Comparison of ENCODE assay signal across 21 cellular contexts in genomic region chr20:53658973-53659372, GRCh38.
DNase-seq lines count a peak whose midpoint lies in the region; ATAC-seq and TF ChIP-seq lines count a peak whose summit lies in the region.
"Had no signal": no experiment of that assay in that cellular context is flagged by ENCODE, and none has a peak within 500 bp of the region (broad histone marks: within the 10 kb centered on the region; RNA-seq: fewer than 3 reads in every experiment).

No MANE protein-coding gene starts in this region.

- no peak overlapping the region for H3K9ac ChIP-seq in KMS-11
- H3K9ac ChIP-seq: parathyroid adenoma had no signal

- no peak for TF ChIP-seq CTCF in KMS-11 (conservative IDR thresholded peaks at IDR 0.05; ENCODE audit: low read depth, low read length)

- H3K27me3 ChIP-seq in KMS-11 (ENCODE audit: insufficient read depth, low read depth) = no peaks in the 10 kb centered on the region
- H3K27me3 ChIP-seq: colonic mucosa, stomach had no signal

- H3K9me3 Mint-ChIP-seq in activated naive CD8-positive, alpha-beta T cell treated with anti-CD3 and anti-CD28 coated beads, Interleukin-2, amount 10 ng/mL, durations not matched to agents 7 days and 5 days = no peaks in the 10 kb centered on the region
- H3K9me3 Mint-ChIP-seq in naive thymus-derived CD8-positive, alpha-beta T cell = no peaks in the 10 kb centered on the region
- H3K9me3 Mint-ChIP-seq: activated naive CD4-positive, alpha-beta T cell treated with anti-CD3 and anti-CD28 coated beads, Interleukin-2, amount 50 U/mL, for 24 hours; natural killer cell had no signal

- H3K4me1 ChIP-seq in KMS-11 (ENCODE audit: low read depth, poor library complexity, severe bottlenecking) = peaks cover 94% of the 10 kb centered on the region
- H3K4me1 ChIP-seq: colonic mucosa had no signal

- H3K4me1 Mint-ChIP-seq in activated naive CD8-positive, alpha-beta T cell treated with anti-CD3 and anti-CD28 coated beads, Interleukin-2, amount 10 ng/mL, durations not matched to agents 7 days and 5 days = peaks cover 56% of the 10 kb centered on the region
- H3K4me1 Mint-ChIP-seq in naive thymus-derived CD8-positive, alpha-beta T cell = peaks cover 16 to 73% (median 66%) of the 10 kb centered on the region in 4 donors

- no peak for ATAC-seq in activated naive CD8-positive, alpha-beta T cell treated with anti-CD3 and anti-CD28 coated beads, Interleukin-2, amount 10 ng/mL, durations not matched to agents 7 days and 5 days (ENCODE audit: low read depth)
- no peak for ATAC-seq in naive thymus-derived CD8-positive, alpha-beta T cell
- ATAC-seq in GM18870 (IDR thresholded peaks at IDR 0.05; ENCODE audit: unreplicated experiment) (no peak), HG03175 (IDR thresholded peaks at IDR 0.05; ENCODE audit: unreplicated experiment) (no peak)
- ATAC-seq: natural killer cell had no signal

- H2AFZ ChIP-seq in KMS-11 (ENCODE audit: low read depth) = no peak overlapping the region

- no peak overlapping the region for H3K4me3 ChIP-seq in KMS-11 (IDR thresholded peaks at IDR 0.05; ENCODE audit: insufficient read depth, low read depth, low read length)
- H3K4me3 ChIP-seq: colonic mucosa, stomach had no signal

- no peak overlapping the region for H3K4me3 Mint-ChIP-seq in activated naive CD8-positive, alpha-beta T cell treated with anti-CD3 and anti-CD28 coated beads, Interleukin-2, amount 10 ng/mL, durations not matched to agents 7 days and 5 days
- peak overlapping the region in 4 of 10 donors; percentile 37 to 54 (median 46) for H3K4me3 Mint-ChIP-seq in naive thymus-derived CD8-positive, alpha-beta T cell

- peak overlapping the region; percentile 99; the same call in 1 of the 2 replicates for H3K4me2 ChIP-seq in KMS-11

- peak; percentile 8 for DNase-seq in NCI-H2227 (lab: John Stamatoyannopoulos, UW; ENCODE audit: unreplicated experiment)
- DNase-seq in NCI-H2227 treated with DMSO at 0.1 percent for 48 hours (lab: John Stamatoyannopoulos, UW) = no peak
- no peak for DNase-seq in activated naive CD8-positive, alpha-beta T cell treated with anti-CD3 and anti-CD28 coated beads, Interleukin-2, amount 10 ng/mL, durations not matched to agents 7 days and 5 days
- DNase-seq in naive thymus-derived CD8-positive, alpha-beta T cell = no peak
- no peak for DNase-seq in SIG-M5 (lab: John Stamatoyannopoulos, UW)
- DNase-seq: activated CD4-positive, alpha-beta T cell treated with anti-CD3 and anti-CD28 coated beads, Interleukin-2, amount 50 U/mL, for 4 hours; colonic mucosa; hippocampal formation; islet precursor cell; mesenchymal stem cell; MV-4-11; natural killer cell; NCI-H187; NCI-H510A; stomach had no signal

- H3K27me3 Mint-ChIP-seq in activated naive CD8-positive, alpha-beta T cell treated with anti-CD3 and anti-CD28 coated beads, Interleukin-2, amount 10 ng/mL, durations not matched to agents 7 days and 5 days = no peaks in the 10 kb centered on the region
- H3K27me3 Mint-ChIP-seq in naive thymus-derived CD8-positive, alpha-beta T cell = no peaks in the 10 kb centered on the region
- H3K27me3 Mint-ChIP-seq: activated naive CD4-positive, alpha-beta T cell treated with anti-CD3 and anti-CD28 coated beads, Interleukin-2, amount 50 U/mL, for 24 hours had no signal

- POLR2A ChIA-PET in activated naive CD8-positive, alpha-beta T cell treated with anti-CD3 and anti-CD28 coated beads, Interleukin-2, amount 10 ng/mL, durations not matched to agents 7 days and 5 days (lab: Charles Lee) = interaction anchor here (1.3 to 1.6 kb wide), 4 partner anchors 27 to 65 kb away, joined by 6 to 10 read pairs (median 8); partner anchors contain the start of gene ZNF217
- POLR2A ChIA-PET in naive thymus-derived CD8-positive, alpha-beta T cell (lab: Charles Lee) = interaction anchor here (0.6 to 5.6 kb wide), 7 partner anchors 13 to 257 kb away, joined by 3 to 31 read pairs (median 4); partner anchors contain the start of gene ZNF217

- 0 out of 2 replicates have a peak overlapping the region, but pooled peaks have one; percentile 91 for H3K27ac ChIP-seq in KMS-11
- H3K27ac ChIP-seq: colonic mucosa, parathyroid adenoma, RWPE1 had no signal

- peaks cover 3% of the 10 kb centered on the region for H3K36me3 Mint-ChIP-seq in activated naive CD8-positive, alpha-beta T cell treated with anti-CD3 and anti-CD28 coated beads, Interleukin-2, amount 10 ng/mL, durations not matched to agents 7 days and 5 days
- H3K36me3 Mint-ChIP-seq in naive thymus-derived CD8-positive, alpha-beta T cell = no peaks in the 10 kb centered on the region
- H3K36me3 Mint-ChIP-seq: activated naive CD4-positive, alpha-beta T cell treated with anti-CD3 and anti-CD28 coated beads, Interleukin-2, amount 50 U/mL, for 24 hours; natural killer cell had no signal

- H3K79me2 ChIP-seq in KMS-11 (ENCODE audit: insufficient read depth, low read depth) = peaks cover 35% of the 10 kb centered on the region
- H3K79me2 ChIP-seq: parathyroid adenoma had no signal

- no peaks in the 10 kb centered on the region for H4K20me1 ChIP-seq in KMS-11 (ENCODE audit: insufficient read depth)

- H3K27ac Mint-ChIP-seq in activated naive CD8-positive, alpha-beta T cell treated with anti-CD3 and anti-CD28 coated beads, Interleukin-2, amount 10 ng/mL, durations not matched to agents 7 days and 5 days = peak overlapping the region; percentile 44
- H3K27ac Mint-ChIP-seq in naive thymus-derived CD8-positive, alpha-beta T cell = peak overlapping the region in 6 of 10 donors; percentile 31 to 96 (median 60)
- H3K27ac Mint-ChIP-seq: natural killer cell had no signal

- no peaks in the 10 kb centered on the region for H3K36me3 ChIP-seq in KMS-11 (ENCODE audit: insufficient read depth)
- H3K36me3 ChIP-seq: colonic mucosa, stomach had no signal
